Comparison of ENCODE assay signal across 8 cellular contexts in the genomic region with DNA sequence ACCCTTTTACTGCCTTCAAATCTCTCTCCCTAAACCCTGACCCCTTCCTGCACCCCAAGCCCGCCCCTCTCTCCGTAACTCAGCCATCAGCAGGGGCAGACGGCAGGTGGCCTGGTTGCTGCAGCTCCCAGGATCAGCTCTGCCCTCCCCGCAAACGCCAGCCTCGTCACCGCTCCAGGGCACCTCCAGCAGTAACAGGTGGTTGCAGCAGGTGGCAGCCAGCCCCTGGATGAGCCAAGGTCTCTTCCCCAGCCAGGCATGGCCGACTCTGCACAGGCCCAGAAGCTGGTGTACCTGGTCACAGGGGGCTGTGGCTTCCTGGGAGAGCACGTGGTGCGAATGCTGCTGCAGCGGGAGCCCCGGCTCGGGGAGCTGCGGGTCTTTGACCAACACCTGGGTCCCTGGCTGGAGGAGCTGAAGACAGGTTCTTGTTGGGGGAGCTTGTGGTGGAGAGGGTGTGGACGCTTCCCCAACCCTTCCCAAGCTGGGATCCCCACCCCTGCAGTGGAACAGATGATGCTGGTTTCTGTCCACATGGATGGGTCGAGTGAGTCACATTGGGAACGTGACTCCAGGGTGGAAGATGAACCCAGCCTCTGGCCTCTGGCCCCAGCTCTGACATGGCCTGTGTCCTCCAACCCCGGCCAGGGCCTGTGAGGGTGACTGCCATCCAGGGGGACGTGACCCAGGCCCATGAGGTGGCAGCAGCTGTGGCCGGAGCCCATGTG. TPM values are rescaled to one million over a fixed set of nuclear protein-coding genes. Genes with fewer than 3 reads are reported as not detected.
A peak's percentile ranks its signal among the peaks of the same experiment; 100 is the strongest.
DNase-seq lines count a peak whose midpoint lies in the region; ATAC-seq, FAIRE-seq and TF ChIP-seq lines count a peak whose summit lies in the region.

No MANE protein-coding gene starts in this region.

- DNase-seq in DMS79 (lab: John Stamatoyannopoulos, UW) = peak; percentile 63
- peak; percentile 62 for DNase-seq in NCI-H2029 (lab: John Stamatoyannopoulos, UW)
- DNase-seq in body of pancreas = peak; percentile 86 to 92 (median 92)
- peak; percentile 86 for DNase-seq in HepG2 (ENCODE audit: low spot score)
- no peak for DNase-seq in OCI-LY7 (ENCODE audit: low spot score)

- peak overlapping the region; percentile 77 to 93 (median 91) for H3K27ac ChIP-seq in body of pancreas
- H3K27ac ChIP-seq in HepG2 (ENCODE audit: extremely low read length, insufficient read depth, low read length) = peak overlapping the region; percentile 49
- no peak overlapping the region for H3K27ac ChIP-seq in urinary bladder (ENCODE audit: low read depth)
- no peak overlapping the region for H3K27ac ChIP-seq in OCI-LY7 (ENCODE audit: low read depth, low read length, poor library complexity, severe bottlenecking)

- peak; percentile 99 for TF ChIP-seq RAD21 in HepG2 (CRISPR knock-in tag; IDR thresholded peaks at IDR 0.05)

- H4K20me1 ChIP-seq in HepG2 (ENCODE audit: insufficient read depth, low read length) (no peaks in the 10 kb centered on the region), OCI-LY7 (ENCODE audit: insufficient read depth, low read length) (no peaks in the 10 kb centered on the region)

- TF ChIP-seq CTCF in body of pancreas (IDR thresholded peaks at IDR 0.05) (peak in 4 of 7 experiments; percentile 49 to 79 (median 64)), HepG2 (CRISPR knock-in tag; IDR thresholded peaks at IDR 0.05) (peak; percentile 95), OCI-LY7 (conservative IDR thresholded peaks at IDR 0.05; ENCODE audit: low read length) (no peak)

- H3K9ac ChIP-seq in HepG2 (ENCODE audit: insufficient read depth, low read depth, low read length) = peak overlapping the region; percentile 52

- H3K79me2 ChIP-seq in HepG2 (ENCODE audit: insufficient read depth, low read length) (no peaks in the 10 kb centered on the region), OCI-LY7 (ENCODE audit: insufficient read depth, low read depth, low read length) (no peaks in the 10 kb centered on the region)

- TF ChIP-seq POLR2A in body of pancreas (IDR thresholded peaks at IDR 0.05) (peak in 2 of 3 donors; percentile 40 to 47), HepG2 (IDR thresholded peaks at IDR 0.05; ENCODE audit: insufficient read depth in 1 of 2, low read depth in 2 of 2, low read length in 2 of 2) (peak in 1 of 2 experiments; percentile 52; a peak in 3 of 4 replicates)

- H3K36me3 ChIP-seq in body of pancreas (replicated peaks in 1 of 2; ENCODE audit: insufficient read depth in 1 of 2, low read depth in 2 of 2) = peaks cover 6 to 10% of the 10 kb centered on the region in 2 donors
- peaks cover 7 to 36% of the 10 kb centered on the region in 2 experiments; a peak in 4 of 5 replicates for H3K36me3 ChIP-seq in HepG2 (replicated peaks in 1 of 2; ENCODE audit: control insufficient read depth in 1 of 2, insufficient read depth in 2 of 2, low read length in 2 of 2)
- peaks cover 10% of the 10 kb centered on the region for H3K36me3 ChIP-seq in urinary bladder (ENCODE audit: insufficient read depth)
- H3K36me3 ChIP-seq in OCI-LY7 (ENCODE audit: insufficient read depth, low read length) = peaks cover 58% of the 10 kb centered on the region

- H3K4me2 ChIP-seq in HepG2 (ENCODE audit: low read depth, low read length) (peak overlapping the region; percentile 88), OCI-LY7 (ENCODE audit: low read length) (no peak overlapping the region)

- no peaks in the 10 kb centered on the region for H3K9me2 ChIP-seq in OCI-LY7 (ENCODE audit: insufficient read depth, low read length)

- peak; percentile 74 for FAIRE-seq in HepG2 (lab: Jason Lieb, UNC)

- H3K4me3 ChIP-seq in body of pancreas (peak overlapping the region in 1 of 2 donors; percentile 30), HepG2 (replicated peaks in 1 of 3; ENCODE audit: insufficient read depth in 1 of 3, low read depth in 2 of 3, low read length in 3 of 3) (peak overlapping the region; percentile 41 to 72 (median 54)), urinary bladder (ENCODE audit: low read depth, low read length) (peak overlapping the region; percentile 15), OCI-LY7 (ENCODE audit: low read depth, low read length, poor library complexity, severe bottlenecking) (no peak overlapping the region)

- H3K27me3 ChIP-seq in body of pancreas = no peaks in the 10 kb centered on the region
- no peaks in the 10 kb centered on the region for H3K27me3 ChIP-seq in HepG2 (ENCODE audit: control insufficient read depth in 1 of 2, insufficient read depth in 2 of 2, low read length in 2 of 2)

- 15 to 44% methylated on average over 11 to 19 of the region's 20 CpGs for WGBS in body of pancreas, 2 donors
- WGBS in HepG2 (ENCODE audit: low lambda C conversion rate) = 5% methylated on average over 14 of the region's 20 CpGs
- 52% methylated on average over 20 of the region's 20 CpGs for whole genome bisulfite sequencing in urinary bladder

- ATAC-seq in body of pancreas = peak; percentile 92
- peak; percentile 88 for ATAC-seq in HepG2
- no peak for ATAC-seq in HG02642 (IDR thresholded peaks at IDR 0.05; ENCODE audit: poor library complexity, unreplicated experiment)
- no peak for ATAC-seq in GM19023 (IDR thresholded peaks at IDR 0.05; ENCODE audit: unreplicated experiment)

- CTCF ChIA-PET in HepG2 (lab: Yijun Ruan, JAX; ENCODE audit: low intra/inter-chr PET ratio, low total read pairs) = interaction anchor here (0.7 to 2.5 kb wide), 13 partner anchors 16 to 883 kb away, joined by 3 to 29 read pairs (median 5); a partner anchor contains a TSS
- CTCF ChIA-PET in OCI-LY7 (lab: Charles Lee; ENCODE audit: unreplicated experiment) = interaction anchor here (0.6 kb wide), 1 partner anchor 38 kb away, joined by 3 read pairs; no protein-coding TSS in a partner anchor

- intact Hi-C loops in body of pancreas (cut with DNase I) (loop anchor here (10.0 kb wide), 2 partner anchors 159 to 879 kb away; no protein-coding TSS in a partner anchor), HepG2 (cut with micrococcal nuclease; ENCODE audit: unreplicated experiment) (loop anchor here (1.0 to 10.0 kb wide), 7 partner anchors 11 to 879 kb away; no protein-coding TSS in a partner anchor), OCI-LY7 (cut with micrococcal nuclease; ENCODE audit: unreplicated experiment) (loop anchor here (1.0 to 10.0 kb wide), 3 partner anchors 110 to 457 kb away; a partner anchor contains a TSS)

- H2AFZ ChIP-seq in HepG2 (ENCODE audit: low read length) = no peak overlapping the region
- H2AFZ ChIP-seq in OCI-LY7 (ENCODE audit: low read length) = no peak overlapping the region

- POLR2A ChIA-PET in HepG2 (lab: Yijun Ruan, JAX) (interaction anchor here (0.6 to 3.7 kb wide), 29 partner anchors 10 to 887 kb away, joined by 3 to 81 read pairs (median 4); a partner anchor contains a TSS), OCI-LY7 (lab: Charles Lee) (no interaction called here)

- in situ Hi-C loops in HepG2 (cut with HindIII; ENCODE audit: extremely low pct_ligation_motif_present, low pct_unique_long_range_greater_than_20kb) = loop anchor here (5.0 to 25.0 kb wide), 2 partner anchors 87 to 727 kb away; a partner anchor contains a TSS

- TSS peak; percentile 25 for BruUV-seq in HepG2 (replicated peaks; lab: Mats Ljungman, UMichigan)
- no TSS peak for BruUV-seq in OCI-LY7 (replicated peaks; lab: Mats Ljungman, UMichigan)

- TF ChIP-seq EP300 in HepG2 (IDR thresholded peaks at IDR 0.05; ENCODE audit: low read depth in 2 of 2, low read length in 2 of 2) (no peak), HepG2 (CRISPR knock-in tag; IDR thresholded peaks at IDR 0.05; ENCODE audit: borderline replicate concordance) (no peak)

- H3K4me1 ChIP-seq in body of pancreas (peaks cover 17% of the 10 kb centered on the region), HepG2 (ENCODE audit: insufficient read depth, low read length) (peaks cover 20% of the 10 kb centered on the region), urinary bladder (ENCODE audit: insufficient read depth) (no peaks in the 10 kb centered on the region), OCI-LY7 (ENCODE audit: insufficient read depth, low read length, poor library complexity, severe bottlenecking) (no peaks in the 10 kb centered on the region)

- no peaks in the 10 kb centered on the region for H3K9me3 ChIP-seq in body of pancreas
- no peaks in the 10 kb centered on the region for H3K9me3 ChIP-seq in HepG2 (ENCODE audit: low read length)
- no peaks in the 10 kb centered on the region for H3K9me3 ChIP-seq in OCI-LY7 (ENCODE audit: low read length)

RNA-seq across cellular contexts. Expression of a gene that starts 0.6 kb away (rescaled TPM):
- total RNA-seq in body of pancreas (10 to 100 TPM; 20.5 to 21.4 TPM), HepG2 (2016; rRNA removed; fragmentation: Illumina TruSeq; extraction: Trizol) (58.8 and 69.7 TPM in 2 replicates), urinary bladder (11.0 TPM), OCI-LY7 (2022) (2.4 and 2.6 TPM in 2 replicates)
- total RNA-seq in HepG2 (2016; cell fraction: cytosol; rRNA removed; fragmentation: Illumina TruSeq; extraction: Trizol; ENCODE audit: low read depth) = 12.1 and 14.2 TPM in 2 replicates
- 53.9 and 70.3 TPM in 2 replicates for total RNA-seq in HepG2 (2016; cell fraction: insoluble cytoplasmic fraction; rRNA removed; fragmentation: Illumina TruSeq; extraction: Trizol)
- 26.6 and 27.7 TPM in 2 replicates for total RNA-seq in HepG2 (2016; cell fraction: membrane; rRNA removed; fragmentation: Illumina TruSeq; extraction: Trizol)
- total RNA-seq in HepG2 (2016; cell fraction: nucleus; rRNA removed; fragmentation: Illumina TruSeq; extraction: Trizol) = 36.3 and 39.5 TPM in 2 replicates
- polyA plus RNA-seq in HepG2 (2011; rRNA removed) (32.9 and 40.9 TPM in 2 replicates), urinary bladder (20.3 TPM)
- 29.8 and 45.1 TPM in 2 replicates for polyA plus RNA-seq in HepG2 (2011; cell fraction: cytosol; rRNA removed)
- 63.4 and 68.4 TPM in 2 replicates for polyA plus RNA-seq in HepG2 (2011; cell fraction: nucleus; rRNA removed)
- polyA plus RNA-seq in HepG2 (2012) = 14.8 and 17.8 TPM in 2 replicates
- 10.6 and 11.9 TPM in 2 replicates for polyA plus RNA-seq in HepG2 (2016; cell fraction: cytosol; fragmentation: Illumina TruSeq; extraction: Trizol; ENCODE audit: low read depth)
- 43.4 and 50.5 TPM in 2 replicates for polyA plus RNA-seq in HepG2 (2016; cell fraction: insoluble cytoplasmic fraction; fragmentation: Illumina TruSeq; extraction: Trizol; ENCODE audit: low read depth)
- 18.0 and 19.2 TPM in 2 replicates for polyA plus RNA-seq in HepG2 (2016; cell fraction: membrane; fragmentation: Illumina TruSeq; extraction: Trizol; ENCODE audit: low read depth)
- 69.7 and 71.0 TPM in 2 replicates for polyA plus RNA-seq in HepG2 (2016; cell fraction: nucleus; fragmentation: Illumina TruSeq; extraction: Trizol; ENCODE audit: insufficient read depth, low read depth)
- polyA minus RNA-seq in HepG2 (2011; rRNA and poly(A)+ RNA removed; ENCODE audit: low replicate concordance) = 11.6 and 56.6 TPM in 2 replicates
- polyA minus RNA-seq in HepG2 (2011; cell fraction: cytosol; rRNA and poly(A)+ RNA removed) = 19.8 and 20.1 TPM in 2 replicates
- 5.0 and 5.8 TPM in 2 replicates for polyA minus RNA-seq in HepG2 (2011; cell fraction: nucleus; rRNA and poly(A)+ RNA removed)
- 1.9 and 3.3 TPM in 2 replicates for total RNA-seq in OCI-LY7 (2014; rRNA removed; shearing (Covaris generic))

RNA-seq across cellular contexts. Expression of a gene that starts 24.9 kb away (rescaled TPM):
- under 1 TPM; 0.26 to 0.33 TPM for total RNA-seq in body of pancreas
- total RNA-seq in HepG2 (2016; rRNA removed; fragmentation: Illumina TruSeq; extraction: Trizol) = 1.7 and 3.0 TPM in 2 replicates
- total RNA-seq in HepG2 (2016; cell fraction: cytosol; rRNA removed; fragmentation: Illumina TruSeq; extraction: Trizol; ENCODE audit: low read depth) = 3.7 and 5.0 TPM in 2 replicates
- total RNA-seq in HepG2 (2016; cell fraction: insoluble cytoplasmic fraction; rRNA removed; fragmentation: Illumina TruSeq; extraction: Trizol) = 1.00 and 4.0 TPM in 2 replicates
- total RNA-seq in HepG2 (2016; cell fraction: membrane; rRNA removed; fragmentation: Illumina TruSeq; extraction: Trizol) = 3.5 TPM in 2 replicates
- 3.8 and 7.5 TPM in 2 replicates for total RNA-seq in HepG2 (2016; cell fraction: nucleus; rRNA removed; fragmentation: Illumina TruSeq; extraction: Trizol)
- 1.3 and 2.1 TPM in 2 replicates for polyA plus RNA-seq in HepG2 (2011; rRNA removed)
- polyA plus RNA-seq in HepG2 (2011; cell fraction: cytosol; rRNA removed) = 0.55 and 0.67 TPM in 2 replicates
- 9.0 and 9.4 TPM in 2 replicates for polyA plus RNA-seq in HepG2 (2011; cell fraction: nucleus; rRNA removed)
- 1.1 and 1.5 TPM in 2 replicates for polyA plus RNA-seq in HepG2 (2012)
- 2.1 and 2.2 TPM in 2 replicates for polyA plus RNA-seq in HepG2 (2016; cell fraction: cytosol; fragmentation: Illumina TruSeq; extraction: Trizol; ENCODE audit: low read depth)
- 0.69 and 0.76 TPM in 2 replicates for polyA plus RNA-seq in HepG2 (2016; cell fraction: insoluble cytoplasmic fraction; fragmentation: Illumina TruSeq; extraction: Trizol; ENCODE audit: low read depth)
- 1.4 and 1.9 TPM in 2 replicates for polyA plus RNA-seq in HepG2 (2016; cell fraction: membrane; fragmentation: Illumina TruSeq; extraction: Trizol; ENCODE audit: low read depth)
- polyA plus RNA-seq in HepG2 (2016; cell fraction: nucleus; fragmentation: Illumina TruSeq; extraction: Trizol; ENCODE audit: insufficient read depth, low read depth) = 10.6 and 11.3 TPM in 2 replicates
- 2.6 and 7.4 TPM in 2 replicates for polyA minus RNA-seq in HepG2 (2011; rRNA and poly(A)+ RNA removed; ENCODE audit: low replicate concordance)
- 0.26 and 0.69 TPM in 2 replicates for polyA minus RNA-seq in HepG2 (2011; cell fraction: cytosol; rRNA and poly(A)+ RNA removed)
- 9.0 and 11.2 TPM in 2 replicates for polyA minus RNA-seq in HepG2 (2011; cell fraction: nucleus; rRNA and poly(A)+ RNA removed)
- 0.74 TPM for total RNA-seq in urinary bladder
- 0.47 TPM for polyA plus RNA-seq in urinary bladder
- total RNA-seq in OCI-LY7 (2014; rRNA removed; shearing (Covaris generic)) = 0.47 TPM in 1 of 2 replicates, not detected in the other
- total RNA-seq in OCI-LY7 (2022) = 2.1 and 2.4 TPM in 2 replicates

RNA-seq across cellular contexts. Expression of a gene that starts 28.0 kb away (rescaled TPM):
- total RNA-seq in body of pancreas (10 to 100 TPM in 1 of 2 donors, 1 to 10 TPM in 1; 4.7 to 10.9 TPM), HepG2 (2016; rRNA removed; fragmentation: Illumina TruSeq; extraction: Trizol) (3.6 and 5.6 TPM in 2 replicates), urinary bladder (2.9 TPM), OCI-LY7 (2022) (35.7 and 36.0 TPM in 2 replicates)
- 7.1 and 10.5 TPM in 2 replicates for total RNA-seq in HepG2 (2016; cell fraction: cytosol; rRNA removed; fragmentation: Illumina TruSeq; extraction: Trizol; ENCODE audit: low read depth)
- 3.1 and 5.4 TPM in 2 replicates for total RNA-seq in HepG2 (2016; cell fraction: insoluble cytoplasmic fraction; rRNA removed; fragmentation: Illumina TruSeq; extraction: Trizol)
- 4.3 and 6.1 TPM in 2 replicates for total RNA-seq in HepG2 (2016; cell fraction: membrane; rRNA removed; fragmentation: Illumina TruSeq; extraction: Trizol)
- total RNA-seq in HepG2 (2016; cell fraction: nucleus; rRNA removed; fragmentation: Illumina TruSeq; extraction: Trizol) = 6.3 and 8.6 TPM in 2 replicates
- polyA plus RNA-seq in HepG2 (2011; rRNA removed) (3.2 and 3.8 TPM in 2 replicates), urinary bladder (14.6 TPM)
- polyA plus RNA-seq in HepG2 (2011; cell fraction: cytosol; rRNA removed) = 1.6 and 2.0 TPM in 2 replicates
- 23.9 and 35.1 TPM in 2 replicates for polyA plus RNA-seq in HepG2 (2011; cell fraction: nucleus; rRNA removed)
- polyA plus RNA-seq in HepG2 (2012) = 15.4 and 28.2 TPM in 2 replicates
- 0.57 and 1.4 TPM in 2 replicates for polyA plus RNA-seq in HepG2 (2016; cell fraction: cytosol; fragmentation: Illumina TruSeq; extraction: Trizol; ENCODE audit: low read depth)
- polyA plus RNA-seq in HepG2 (2016; cell fraction: insoluble cytoplasmic fraction; fragmentation: Illumina TruSeq; extraction: Trizol; ENCODE audit: low read depth) = 10.9 and 15.4 TPM in 2 replicates
- polyA plus RNA-seq in HepG2 (2016; cell fraction: membrane; fragmentation: Illumina TruSeq; extraction: Trizol; ENCODE audit: low read depth) = 2.9 and 3.9 TPM in 2 replicates
- polyA plus RNA-seq in HepG2 (2016; cell fraction: nucleus; fragmentation: Illumina TruSeq; extraction: Trizol; ENCODE audit: insufficient read depth, low read depth) = 43.7 and 55.5 TPM in 2 replicates
- 5.5 and 8.7 TPM in 2 replicates for polyA minus RNA-seq in HepG2 (2011; rRNA and poly(A)+ RNA removed; ENCODE audit: low replicate concordance)
- 2.8 and 3.1 TPM in 2 replicates for polyA minus RNA-seq in HepG2 (2011; cell fraction: cytosol; rRNA and poly(A)+ RNA removed)
- polyA minus RNA-seq in HepG2 (2011; cell fraction: nucleus; rRNA and poly(A)+ RNA removed) = 7.0 and 11.2 TPM in 2 replicates
- total RNA-seq in OCI-LY7 (2014; rRNA removed; shearing (Covaris generic)) = 8.6 and 9.0 TPM in 2 replicates

RNA-seq across cellular contexts. Expression of a gene that starts 36.7 kb away (rescaled TPM):
- total RNA-seq in body of pancreas (10 to 100 TPM in 1 of 2 donors, 1 to 10 TPM in 1; 7.9 to 27.2 TPM), HepG2 (2016; rRNA removed; fragmentation: Illumina TruSeq; extraction: Trizol) (6.3 and 11.4 TPM in 2 replicates), urinary bladder (16.7 TPM), OCI-LY7 (2022) (16.3 and 18.3 TPM in 2 replicates)
- total RNA-seq in HepG2 (2016; cell fraction: cytosol; rRNA removed; fragmentation: Illumina TruSeq; extraction: Trizol; ENCODE audit: low read depth) = 3.1 and 3.3 TPM in 2 replicates
- 6.8 and 11.0 TPM in 2 replicates for total RNA-seq in HepG2 (2016; cell fraction: insoluble cytoplasmic fraction; rRNA removed; fragmentation: Illumina TruSeq; extraction: Trizol)
- 6.6 and 6.9 TPM in 2 replicates for total RNA-seq in HepG2 (2016; cell fraction: membrane; rRNA removed; fragmentation: Illumina TruSeq; extraction: Trizol)
- 9.5 and 9.8 TPM in 2 replicates for total RNA-seq in HepG2 (2016; cell fraction: nucleus; rRNA removed; fragmentation: Illumina TruSeq; extraction: Trizol)
- polyA plus RNA-seq in HepG2 (2011; rRNA removed) (32.0 and 41.3 TPM in 2 replicates), urinary bladder (39.7 TPM)
- polyA plus RNA-seq in HepG2 (2011; cell fraction: cytosol; rRNA removed) = 40.6 and 43.1 TPM in 2 replicates
- polyA plus RNA-seq in HepG2 (2011; cell fraction: nucleus; rRNA removed) = 24.2 and 26.2 TPM in 2 replicates
- polyA plus RNA-seq in HepG2 (2012) = 8.4 and 8.8 TPM in 2 replicates
- polyA plus RNA-seq in HepG2 (2016; cell fraction: cytosol; fragmentation: Illumina TruSeq; extraction: Trizol; ENCODE audit: low read depth) = 2.0 and 3.1 TPM in 2 replicates
- 6.2 and 7.6 TPM in 2 replicates for polyA plus RNA-seq in HepG2 (2016; cell fraction: insoluble cytoplasmic fraction; fragmentation: Illumina TruSeq; extraction: Trizol; ENCODE audit: low read depth)
- 4.8 and 5.1 TPM in 2 replicates for polyA plus RNA-seq in HepG2 (2016; cell fraction: membrane; fragmentation: Illumina TruSeq; extraction: Trizol; ENCODE audit: low read depth)
- polyA plus RNA-seq in HepG2 (2016; cell fraction: nucleus; fragmentation: Illumina TruSeq; extraction: Trizol; ENCODE audit: insufficient read depth, low read depth) = 14.8 and 15.7 TPM in 2 replicates
- 9.3 and 112 TPM in 2 replicates for polyA minus RNA-seq in HepG2 (2011; rRNA and poly(A)+ RNA removed; ENCODE audit: low replicate concordance)
- 19.9 and 21.3 TPM in 2 replicates for polyA minus RNA-seq in HepG2 (2011; cell fraction: cytosol; rRNA and poly(A)+ RNA removed)
- 9.7 and 16.2 TPM in 2 replicates for polyA minus RNA-seq in HepG2 (2011; cell fraction: nucleus; rRNA and poly(A)+ RNA removed)
- 5.7 and 7.8 TPM in 2 replicates for total RNA-seq in OCI-LY7 (2014; rRNA removed; shearing (Covaris generic))

RNA-seq across cellular contexts. Expression of a gene that starts 47.8 kb away (rescaled TPM):
- 10 to 100 TPM; 25.9 to 38.6 TPM for total RNA-seq in body of pancreas
- total RNA-seq in HepG2 (2016; rRNA removed; fragmentation: Illumina TruSeq; extraction: Trizol) = 29.2 and 31.3 TPM in 2 replicates
- total RNA-seq in HepG2 (2016; cell fraction: cytosol; rRNA removed; fragmentation: Illumina TruSeq; extraction: Trizol; ENCODE audit: low read depth) = 10.9 and 11.8 TPM in 2 replicates
- 28.3 and 29.6 TPM in 2 replicates for total RNA-seq in HepG2 (2016; cell fraction: insoluble cytoplasmic fraction; rRNA removed; fragmentation: Illumina TruSeq; extraction: Trizol)
- total RNA-seq in HepG2 (2016; cell fraction: membrane; rRNA removed; fragmentation: Illumina TruSeq; extraction: Trizol) = 18.1 and 22.6 TPM in 2 replicates
- 23.9 and 30.7 TPM in 2 replicates for total RNA-seq in HepG2 (2016; cell fraction: nucleus; rRNA removed; fragmentation: Illumina TruSeq; extraction: Trizol)
- 34.6 and 37.0 TPM in 2 replicates for polyA plus RNA-seq in HepG2 (2011; rRNA removed)
- 23.2 and 23.7 TPM in 2 replicates for polyA plus RNA-seq in HepG2 (2011; cell fraction: cytosol; rRNA removed)
- 109 and 115 TPM in 2 replicates for polyA plus RNA-seq in HepG2 (2011; cell fraction: nucleus; rRNA removed)
- polyA plus RNA-seq in HepG2 (2012) = 36.9 and 43.1 TPM in 2 replicates
- 14.1 and 15.4 TPM in 2 replicates for polyA plus RNA-seq in HepG2 (2016; cell fraction: cytosol; fragmentation: Illumina TruSeq; extraction: Trizol; ENCODE audit: low read depth)
- polyA plus RNA-seq in HepG2 (2016; cell fraction: insoluble cytoplasmic fraction; fragmentation: Illumina TruSeq; extraction: Trizol; ENCODE audit: low read depth) = 43.9 and 44.6 TPM in 2 replicates
- 22.4 and 26.1 TPM in 2 replicates for polyA plus RNA-seq in HepG2 (2016; cell fraction: membrane; fragmentation: Illumina TruSeq; extraction: Trizol; ENCODE audit: low read depth)
- 94.3 and 107 TPM in 2 replicates for polyA plus RNA-seq in HepG2 (2016; cell fraction: nucleus; fragmentation: Illumina TruSeq; extraction: Trizol; ENCODE audit: insufficient read depth, low read depth)
- 23.8 and 35.4 TPM in 2 replicates for polyA minus RNA-seq in HepG2 (2011; rRNA and poly(A)+ RNA removed; ENCODE audit: low replicate concordance)
- polyA minus RNA-seq in HepG2 (2011; cell fraction: cytosol; rRNA and poly(A)+ RNA removed) = 7.3 and 10.4 TPM in 2 replicates
- polyA minus RNA-seq in HepG2 (2011; cell fraction: nucleus; rRNA and poly(A)+ RNA removed) = 17.5 and 20.7 TPM in 2 replicates
- total RNA-seq in urinary bladder = 18.0 TPM
- 68.2 TPM for polyA plus RNA-seq in urinary bladder
- 14.6 and 16.6 TPM in 2 replicates for total RNA-seq in OCI-LY7 (2014; rRNA removed; shearing (Covaris generic))
- 40.5 and 41.6 TPM in 2 replicates for total RNA-seq in OCI-LY7 (2022)

Comparison
In these comparisons a context has a peak if more than half of its experiments do, and no peak if none do; other contexts are left out.
1. ATAC-seq: peak in body of pancreas (single experiment) and HepG2 (single experiment); none in HG02642 (single experiment) and GM19023 (single experiment).
2. H3K27ac ChIP-seq: peak in body of pancreas (4 of 4) and HepG2 (single experiment); none in urinary bladder (single experiment) and OCI-LY7 (single experiment).